In genomic region chr18:57561728-57562423, GRCh38 we compare ENCODE assay signal across 8 cellular contexts. TPM values are rescaled to one million over a fixed set of nuclear protein-coding genes. Genes with fewer than 3 reads are reported as not detected.
A peak's percentile ranks its signal among the peaks of the same experiment; 100 is the strongest.
DNase-seq lines count a peak whose midpoint lies in the region; ATAC-seq and TF ChIP-seq lines count a peak whose summit lies in the region.

No MANE protein-coding gene starts in this region.

- H3K27me3 ChIP-seq in Karpas-422 (ENCODE audit: low read length) (no peaks in the 10 kb centered on the region), Peyer's patch (no peaks in the 10 kb centered on the region), liver (ENCODE audit: control insufficient read depth in 4 of 4, insufficient read depth in 4 of 4, low read length in 3 of 4) (no peaks in the 10 kb centered on the region)

- H3K9me3 Mint-ChIP-seq in activated naive CD4-positive, alpha-beta T cell treated with anti-CD3 and anti-CD28 coated beads, Interleukin-2, amount 10 ng/mL, durations not matched to agents 7 days and 5 days: no peaks in the 10 kb centered on the region

- peak in 4 of 6 experiments; percentile 2 to 62 (median 30) for DNase-seq in stimulated activated naive CD4-positive, alpha-beta T cell (lab: John Stamatoyannopoulos, UW)
- no peak for DNase-seq in stimulated activated naive CD4-positive, alpha-beta T cell treated with Interleukin-2 at 50 U/mL for 16 hours (lab: John Stamatoyannopoulos, UW)
- DNase-seq in Karpas-422: peak; percentile 76
- DNase-seq in Peyer's patch: no peak
- DNase-seq in choroid plexus epithelial cell (ENCODE audit: low read depth): peak; percentile 75
- DNase-seq in activated naive CD4-positive, alpha-beta T cell treated with anti-CD3 and anti-CD28 coated beads, Interleukin-2, amount 10 ng/mL, durations not matched to agents 7 days and 5 days: no peak

- H3K4me3 ChIP-seq in Karpas-422 (ENCODE audit: low read length): no peak overlapping the region
- no peak overlapping the region for H3K4me3 ChIP-seq in Peyer's patch
- H3K4me3 ChIP-seq in choroid plexus epithelial cell (ENCODE audit: low read depth, low read length): no peak overlapping the region
- no peak overlapping the region for H3K4me3 ChIP-seq in liver (ENCODE audit: low read depth in 1 of 3, low read length in 3 of 3)

- no peaks in the 10 kb centered on the region for H4K20me1 ChIP-seq in Karpas-422 (ENCODE audit: insufficient read depth, low read depth, low read length)

- H3K27me3 Mint-ChIP-seq in activated naive CD4-positive, alpha-beta T cell treated with anti-CD3 and anti-CD28 coated beads, Interleukin-2, amount 10 ng/mL, durations not matched to agents 7 days and 5 days: no peaks in the 10 kb centered on the region

- TF ChIP-seq RAD21 in liver (IDR thresholded peaks at IDR 0.05): peak; percentile 90 to 93

- no peak for ATAC-seq in GM19467 (IDR thresholded peaks at IDR 0.05; ENCODE audit: unreplicated experiment)

- no peaks in the 10 kb centered on the region; the same call in 1 of the 2 replicates for H3K4me1 ChIP-seq in Karpas-422 (ENCODE audit: low read length)
- peaks cover 0 to 4% (median 0%) of the 10 kb centered on the region in 4 donors for H3K4me1 ChIP-seq in Peyer's patch
- H3K4me1 ChIP-seq in liver (ENCODE audit: control insufficient read depth in 4 of 4, insufficient read depth in 4 of 4, low read length in 3 of 4): no peaks in the 10 kb centered on the region

- H3K27ac Mint-ChIP-seq in activated naive CD4-positive, alpha-beta T cell treated with anti-CD3 and anti-CD28 coated beads, Interleukin-2, amount 10 ng/mL, durations not matched to agents 7 days and 5 days: no peak overlapping the region

- H3K4me2 ChIP-seq in Karpas-422 (ENCODE audit: low read depth, low read length, poor library complexity, severe bottlenecking): no peak overlapping the region

- H2AFZ ChIP-seq in Karpas-422 (ENCODE audit: low read length): no peak overlapping the region

- H3K79me2 ChIP-seq in Karpas-422 (ENCODE audit: low read length): no peaks in the 10 kb centered on the region

- 48% methylated on average over 4 of the region's 4 CpGs for WGBS in liver

- peaks cover 8% of the 10 kb centered on the region for H3K36me3 Mint-ChIP-seq in activated naive CD4-positive, alpha-beta T cell treated with anti-CD3 and anti-CD28 coated beads, Interleukin-2, amount 10 ng/mL, durations not matched to agents 7 days and 5 days

- H3K4me1 Mint-ChIP-seq in activated naive CD4-positive, alpha-beta T cell treated with anti-CD3 and anti-CD28 coated beads, Interleukin-2, amount 10 ng/mL, durations not matched to agents 7 days and 5 days: no peaks in the 10 kb centered on the region

- H3K27ac ChIP-seq in Karpas-422 (ENCODE audit: low read length) (no peak overlapping the region), Peyer's patch (no peak overlapping the region), liver (ENCODE audit: low read depth in 1 of 2, low read length in 2 of 2) (no peak overlapping the region)

- H3K4me3 Mint-ChIP-seq in activated naive CD4-positive, alpha-beta T cell treated with anti-CD3 and anti-CD28 coated beads, Interleukin-2, amount 10 ng/mL, durations not matched to agents 7 days and 5 days: no peak overlapping the region

- no peaks in the 10 kb centered on the region for H3K9me2 ChIP-seq in Karpas-422 (replicated peaks; ENCODE audit: insufficient read depth, low read length)

- H3K36me3 ChIP-seq in Karpas-422 (ENCODE audit: insufficient read depth, low read length) (no peaks in the 10 kb centered on the region), Peyer's patch (peaks cover 0 to 23% (median 0%) of the 10 kb centered on the region in 3 donors), liver (ENCODE audit: control insufficient read depth in 4 of 4, insufficient read depth in 3 of 4, low read depth in 1 of 4, low read length in 3 of 4) (peaks cover 2 to 27% (median 10%) of the 10 kb centered on the region in 4 donors)

- H3K9me3 ChIP-seq in Karpas-422 (ENCODE audit: low read length) (no peaks in the 10 kb centered on the region), Peyer's patch (no peaks in the 10 kb centered on the region), liver (ENCODE audit: control insufficient read depth in 4 of 4, low read length in 3 of 4) (no peaks in the 10 kb centered on the region)

- H3K9ac ChIP-seq in Karpas-422 (ENCODE audit: low read length) (no peak overlapping the region), liver (ENCODE audit: low read depth in 1 of 2, low read length in 2 of 2) (no peak overlapping the region)

- TF ChIP-seq CTCF in Peyer's patch (IDR thresholded peaks at IDR 0.05): peak; percentile 40 to 87 (median 78)
- peak; percentile 78 for TF ChIP-seq CTCF in choroid plexus epithelial cell (conservative IDR thresholded peaks at IDR 0.05; ENCODE audit: low read depth, low read length)
- TF ChIP-seq CTCF in liver (IDR thresholded peaks at IDR 0.05; ENCODE audit: low read depth, low read length, missing input control): peak; percentile 70

- CTCF ChIA-PET in activated naive CD4-positive, alpha-beta T cell treated with anti-CD3 and anti-CD28 coated beads, Interleukin-2, amount 10 ng/mL, durations not matched to agents 7 days and 5 days (lab: Charles Lee): interaction anchor here (0.7 to 1.8 kb wide), 12 partner anchors 9 to 814 kb away, joined by 3 to 10 read pairs (median 4); no protein-coding TSS in a partner anchor

- no peak for TF ChIP-seq POLR2A in Peyer's patch (IDR thresholded peaks at IDR 0.05)

TF ChIP-seq in liver, 16 proteins besides CTCF, POLR2A, EP300 and RAD21:
- no peak for TF ChIP-seq JUND (IDR thresholded peaks at IDR 0.05)
- TF ChIP-seq FOXA1 (IDR thresholded peaks at IDR 0.05): no peak
- TF ChIP-seq, protein P1, sequence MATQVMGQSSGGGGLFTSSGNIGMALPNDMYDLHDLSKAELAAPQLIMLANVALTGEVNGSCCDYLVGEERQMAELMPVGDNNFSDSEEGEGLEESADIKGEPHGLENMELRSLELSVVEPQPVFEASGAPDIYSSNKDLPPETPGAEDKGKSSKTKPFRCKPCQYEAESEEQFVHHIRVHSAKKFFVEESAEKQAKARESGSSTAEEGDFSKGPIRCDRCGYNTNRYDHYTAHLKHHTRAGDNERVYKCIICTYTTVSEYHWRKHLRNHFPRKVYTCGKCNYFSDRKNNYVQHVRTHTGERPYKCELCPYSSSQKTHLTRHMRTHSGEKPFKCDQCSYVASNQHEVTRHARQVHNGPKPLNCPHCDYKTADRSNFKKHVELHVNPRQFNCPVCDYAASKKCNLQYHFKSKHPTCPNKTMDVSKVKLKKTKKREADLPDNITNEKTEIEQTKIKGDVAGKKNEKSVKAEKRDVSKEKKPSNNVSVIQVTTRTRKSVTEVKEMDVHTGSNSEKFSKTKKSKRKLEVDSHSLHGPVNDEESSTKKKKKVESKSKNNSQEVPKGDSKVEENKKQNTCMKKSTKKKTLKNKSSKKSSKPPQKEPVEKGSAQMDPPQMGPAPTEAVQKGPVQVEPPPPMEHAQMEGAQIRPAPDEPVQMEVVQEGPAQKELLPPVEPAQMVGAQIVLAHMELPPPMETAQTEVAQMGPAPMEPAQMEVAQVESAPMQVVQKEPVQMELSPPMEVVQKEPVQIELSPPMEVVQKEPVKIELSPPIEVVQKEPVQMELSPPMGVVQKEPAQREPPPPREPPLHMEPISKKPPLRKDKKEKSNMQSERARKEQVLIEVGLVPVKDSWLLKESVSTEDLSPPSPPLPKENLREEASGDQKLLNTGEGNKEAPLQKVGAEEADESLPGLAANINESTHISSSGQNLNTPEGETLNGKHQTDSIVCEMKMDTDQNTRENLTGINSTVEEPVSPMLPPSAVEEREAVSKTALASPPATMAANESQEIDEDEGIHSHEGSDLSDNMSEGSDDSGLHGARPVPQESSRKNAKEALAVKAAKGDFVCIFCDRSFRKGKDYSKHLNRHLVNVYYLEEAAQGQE (IDR thresholded peaks at IDR 0.05): no peak
- no peak for TF ChIP-seq ATF3 (IDR thresholded peaks at IDR 0.05)
- no peak for TF ChIP-seq SP1 (IDR thresholded peaks at IDR 0.05)
- TF ChIP-seq EGR1 (IDR thresholded peaks at IDR 0.05; ENCODE audit: low read depth in 2 of 2): no peak
- no peak for TF ChIP-seq HNF4G (IDR thresholded peaks at IDR 0.05)
- TF ChIP-seq ZBTB33 (IDR thresholded peaks at IDR 0.05): no peak
- no peak for TF ChIP-seq GABPA (IDR thresholded peaks at IDR 0.05 in 1 of 2, conservative IDR thresholded peaks at IDR 0.05 in 1 of 2)
- TF ChIP-seq RXRA (IDR thresholded peaks at IDR 0.05): no peak
- no peak for TF ChIP-seq FOXA2 (IDR thresholded peaks at IDR 0.05)
- TF ChIP-seq YY1 (IDR thresholded peaks at IDR 0.05): no peak
- TF ChIP-seq NR2F2 (IDR thresholded peaks at IDR 0.05): no peak
- TF ChIP-seq, protein P2, sequence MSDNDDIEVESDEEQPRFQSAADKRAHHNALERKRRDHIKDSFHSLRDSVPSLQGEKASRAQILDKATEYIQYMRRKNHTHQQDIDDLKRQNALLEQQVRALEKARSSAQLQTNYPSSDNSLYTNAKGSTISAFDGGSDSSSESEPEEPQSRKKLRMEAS (IDR thresholded peaks at IDR 0.05): no peak
- no peak for TF ChIP-seq TAF1 (conservative IDR thresholded peaks at IDR 0.05)
- no peak for TF ChIP-seq HNF4A (conservative IDR thresholded peaks at IDR 0.05)

RNA-seq across cellular contexts. Expression of gene FECH, which starts 24.6 kb away (rescaled TPM):
- 18.8 and 30.4 TPM in 2 replicates for total RNA-seq in Karpas-422 (2014; rRNA removed; shearing (Covaris generic); ENCODE audit: low replicate concordance)
- total RNA-seq in Peyer's patch: 10 to 100 TPM; 19.3 to 25.0 (median 21.9) TPM
- 1,000 to 10,000 TPM in 1 of 2 donors, 10 to 100 TPM in 1; 45.6 to 1,262 TPM for total RNA-seq in liver
- polyA plus RNA-seq in liver: 10 to 100 TPM; 13.8 to 38.7 TPM

RNA-seq across cellular contexts. Expression of gene NARS1, which starts 59.8 kb away (rescaled TPM):
- total RNA-seq in Karpas-422 (2014; rRNA removed; shearing (Covaris generic); ENCODE audit: low replicate concordance): 125 and 143 TPM in 2 replicates
- total RNA-seq in Peyer's patch (100 to 1,000 TPM; 108 to 170 (median 129) TPM), liver (10 to 100 TPM; 64.4 to 81.8 TPM)
- polyA plus RNA-seq in liver: 10 to 100 TPM; 42.6 to 60.0 TPM

Comparison
In these comparisons a context has a peak if more than half of its experiments do, and no peak if none do; other contexts are left out.
1. DNase-seq: peak in stimulated activated naive CD4-positive, alpha-beta T cell (4 of 6), Karpas-422 (single experiment) and choroid plexus epithelial cell (single experiment); none in stimulated activated naive CD4-positive, alpha-beta T cell treated with Interleukin-2 at 50 U/mL for 16 hours (single experiment), Peyer's patch (0 of 3) and activated naive CD4-positive, alpha-beta T cell treated with anti-CD3 and anti-CD28 coated beads, Interleukin-2, amount 10 ng/mL, durations not matched to agents 7 days and 5 days (single experiment).
2. Peak in every context shown above with its lines, with median percentiles within 50 percentile points of each other: CTCF ChIP-seq.